In genomic region chr4:116229420-116229819, GRCh38 we compare ENCODE assay signal across 24 cellular contexts.
"Had no signal": no experiment of that assay in that cellular context is flagged by ENCODE, and none has a peak within 500 bp of the region (broad histone marks: within the 10 kb centered on the region; RNA-seq: fewer than 3 reads in every experiment).

No MANE protein-coding gene starts in this region.

- H3K27ac ChIP-seq: epithelial cell of prostate, gastrocnemius medialis, lower lobe of right lung, prostate gland, right atrium auricular region, stomach, thyroid gland, vagina had no signal

- H3K27me3 ChIP-seq: gastrocnemius medialis, right atrium auricular region, stomach, thyroid gland, vagina had no signal

- FAIRE-seq: keratinocyte had no signal

- H3K4me1 ChIP-seq: gastrocnemius medialis, lower lobe of right lung, prostate gland, right atrium auricular region, stomach, thyroid gland, vagina had no signal

- H3K4me3 ChIP-seq: gastrocnemius medialis, lower lobe of right lung, prostate gland, right atrium auricular region, stomach, thyroid gland, vagina had no signal

- ATAC-seq: esophagus mucosa; gastrocnemius medialis; left ventricle myocardium superior; lower lobe of right lung; naive thymus-derived CD8-positive, alpha-beta T cell; sciatic nerve; stimulated activated effector memory CD8-positive, alpha-beta T cell treated with anti-CD3 and anti-CD28 coated beads, Interleukin-12 subunit alpha, Interleukin-12 subunit beta, amount 100 ng/mL, for 72 hours had no signal

- H3K36me3 ChIP-seq: gastrocnemius medialis, lower lobe of right lung, prostate gland, right atrium auricular region, stomach, thyroid gland, vagina had no signal

- DNase-seq: effector CD8-positive, alpha-beta T cell; endodermal cell; foreskin fibroblast; gastrocnemius medialis; head of caudate nucleus; left ventricle myocardium superior; lower lobe of right lung; naive thymus-derived CD8-positive, alpha-beta T cell; nephron progenitor cell; nucleus accumbens; stimulated activated CD4-positive, alpha-beta T cell treated with anti-CD3 and anti-CD28 coated beads, Interleukin-2, amount 100 ng/mL, for 24 hours; stimulated activated CD4-positive, alpha-beta T cell treated with anti-CD3 and anti-CD28 coated beads, Interleukin-4, amount 100 ng/mL, for 24 hours; stimulated activated naive CD4-positive, alpha-beta T cell treated with Interleukin-2 at 50 U/mL for 16 hours; stomach; thyroid gland; trophoblast cell had no signal

- H3K9me3 ChIP-seq: gastrocnemius medialis, lower lobe of right lung, prostate gland, right atrium auricular region, stomach, thyroid gland, vagina had no signal
